ENCODE assay signal across 13 cellular contexts in the genomic region with DNA sequence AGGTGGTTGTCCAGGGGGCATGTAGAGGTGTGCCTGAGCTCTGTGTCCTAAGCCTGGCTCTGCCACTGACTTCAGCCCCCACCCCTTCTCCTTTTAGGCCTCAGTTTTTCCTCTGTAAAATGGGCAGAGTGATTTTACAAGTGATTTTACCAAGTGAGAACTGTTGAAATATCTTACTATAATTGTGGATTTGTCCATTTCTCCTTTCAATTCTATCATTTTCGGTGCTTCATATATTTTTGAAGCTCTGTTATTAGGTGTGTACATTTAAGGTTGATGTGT. TPM values are rescaled to one million over a fixed set of nuclear protein-coding genes. Genes with fewer than 3 reads are reported as not detected.
DNase-seq lines count a peak whose midpoint lies in the region; ATAC-seq and TF ChIP-seq lines count a peak whose summit lies in the region.
"Had no signal": no experiment of that assay in that cellular context is flagged by ENCODE, and none has a peak within 500 bp of the region (broad histone marks: within the 10 kb centered on the region; RNA-seq: fewer than 3 reads in every experiment).

No MANE protein-coding gene starts in this region.

- peak overlapping the region; percentile 95 for H3K4me2 ChIP-seq in Loucy (ENCODE audit: low read depth, low read length, poor library complexity, severe bottlenecking)

- no peak for DNase-seq in CD8-positive, alpha-beta memory T cell
- no peak for DNase-seq in colonic mucosa
- DNase-seq in nephron progenitor cell, result no peak
- no peak for DNase-seq in uterus
- DNase-seq: foreskin keratinocyte, kidney, NCI-H345 had no signal

- no peaks in the 10 kb centered on the region for H3K9me3 ChIP-seq in CD8-positive, alpha-beta memory T cell (ENCODE audit: low read length)
- no peaks in the 10 kb centered on the region for H3K9me3 ChIP-seq in Loucy (ENCODE audit: insufficient read depth, low read depth, low read length)
- no peaks in the 10 kb centered on the region for H3K9me3 ChIP-seq in colonic mucosa
- no peaks in the 10 kb centered on the region for H3K9me3 ChIP-seq in uterus
- H3K9me3 ChIP-seq: neutrophil, SJSA1 had no signal

- no peak for ATAC-seq in HG03139 (IDR thresholded peaks at IDR 0.05; ENCODE audit: unreplicated experiment)
- no peak for ATAC-seq in HG03039 (IDR thresholded peaks at IDR 0.05; ENCODE audit: unreplicated experiment)
- ATAC-seq in HG03175 (IDR thresholded peaks at IDR 0.05; ENCODE audit: unreplicated experiment), result no peak
- ATAC-seq: foreskin keratinocyte had no signal

- peak overlapping the region in 2 of 8 donors; percentile 15 to 38 for H3K27ac Mint-ChIP-seq in CD8-positive, alpha-beta memory T cell
- peak overlapping the region; percentile 95 for H3K27ac Mint-ChIP-seq in nephron progenitor cell

- peaks cover 30% of the 10 kb centered on the region for H4K20me1 ChIP-seq in Loucy (ENCODE audit: insufficient read depth, low read length, poor library complexity, severe bottlenecking)

- H3K4me3 Mint-ChIP-seq in CD8-positive, alpha-beta memory T cell, result peak overlapping the region; percentile 82 to 96 (median 87)
- H3K4me3 Mint-ChIP-seq in nephron progenitor cell, result peak overlapping the region; percentile 99

- H3K79me2 ChIP-seq in Loucy (ENCODE audit: insufficient read depth, low read length), result peaks cover 99% of the 10 kb centered on the region

- H3K9me3 Mint-ChIP-seq in CD8-positive, alpha-beta memory T cell, result no peaks in the 10 kb centered on the region
- peaks cover 5% of the 10 kb centered on the region for H3K9me3 Mint-ChIP-seq in nephron progenitor cell

- H3F3A ChIP-seq in Loucy (ENCODE audit: low read depth), result no peaks in the 10 kb centered on the region

- H3K4me1 Mint-ChIP-seq in CD8-positive, alpha-beta memory T cell, result peaks cover 16 to 30% (median 27%) of the 10 kb centered on the region in 3 donors
- H3K4me1 Mint-ChIP-seq in nephron progenitor cell, result peaks cover 53% of the 10 kb centered on the region

- CTCF ChIA-PET in CD8-positive, alpha-beta memory T cell (lab: Charles Lee), result interaction anchor here (1.2 to 2.5 kb wide), 2 partner anchors 11 to 22 kb away, joined by 3 to 13 read pairs; partner anchors contain the start of gene HOXB9

- no peak for TF ChIP-seq POLR2A in uterus (IDR thresholded peaks at IDR 0.05)

- H3K27ac ChIP-seq in CD8-positive, alpha-beta memory T cell (ENCODE audit: low read depth, low read length), result no peak overlapping the region
- H3K27ac ChIP-seq in colonic mucosa, result peak overlapping the region; percentile 85
- no peak overlapping the region for H3K27ac ChIP-seq in uterus
- H3K27ac ChIP-seq: foreskin keratinocyte, neutrophil, SJSA1 had no signal

- intact Hi-C loops in colonic mucosa (cut with DNase I) (no loop called here), uterus (cut with DNase I; ENCODE audit: low total_unique reads) (no loop called here)

- H3K9ac ChIP-seq in Loucy (ENCODE audit: low read depth, low read length, poor library complexity, severe bottlenecking) (peak overlapping the region; percentile 98), colonic mucosa (ENCODE audit: low read depth in 2 of 2, low read length in 2 of 2) (peak overlapping the region; percentile 81 to 93)

- peaks cover 0 to 1% (median 0%) of the 10 kb centered on the region in 3 donors for H3K36me3 Mint-ChIP-seq in CD8-positive, alpha-beta memory T cell
- H3K36me3 Mint-ChIP-seq in nephron progenitor cell (ENCODE audit: low read depth), result peaks cover 39% of the 10 kb centered on the region

- TF ChIP-seq CTCF in Loucy (conservative IDR thresholded peaks at IDR 0.05; ENCODE audit: low read length) (no peak), colonic mucosa (IDR thresholded peaks at IDR 0.05) (no peak), nephron progenitor cell (IDR thresholded peaks at IDR 0.05) (no peak), uterus (IDR thresholded peaks at IDR 0.05) (no peak)

- H3K9me2 ChIP-seq in Loucy (replicated peaks; ENCODE audit: low read depth, low read length), result no peaks in the 10 kb centered on the region

- POLR2A ChIA-PET in CD8-positive, alpha-beta memory T cell (lab: Charles Lee), result no interaction called here

- H2AFZ ChIP-seq in Loucy (ENCODE audit: low read length), result no peak overlapping the region; the same call in 1 of the 2 replicates

- peaks cover 37 to 39% of the 10 kb centered on the region in 2 donors for H3K27me3 Mint-ChIP-seq in CD8-positive, alpha-beta memory T cell
- H3K27me3 Mint-ChIP-seq in nephron progenitor cell (ENCODE audit: low read depth, poor library complexity), result peaks cover 21% of the 10 kb centered on the region

- no peaks in the 10 kb centered on the region for H3K36me3 ChIP-seq in CD8-positive, alpha-beta memory T cell (ENCODE audit: insufficient read depth, low read length)
- H3K36me3 ChIP-seq in Loucy (ENCODE audit: insufficient read depth, low read length), result no peaks in the 10 kb centered on the region
- no peaks in the 10 kb centered on the region for H3K36me3 ChIP-seq in colonic mucosa
- no peaks in the 10 kb centered on the region for H3K36me3 ChIP-seq in uterus
- H3K36me3 ChIP-seq: neutrophil, SJSA1 had no signal

- H3K4me1 ChIP-seq in CD8-positive, alpha-beta memory T cell (ENCODE audit: insufficient read depth, low read length), result peaks cover 15% of the 10 kb centered on the region
- H3K4me1 ChIP-seq in Loucy (ENCODE audit: insufficient read depth, low read length, poor library complexity, severe bottlenecking) (peaks cover 62% of the 10 kb centered on the region), colonic mucosa (no peaks in the 10 kb centered on the region), uterus (no peaks in the 10 kb centered on the region)
- H3K4me1 ChIP-seq: foreskin keratinocyte had no signal

- H3K4me3 ChIP-seq in CD8-positive, alpha-beta memory T cell (ENCODE audit: low read length), result no peak overlapping the region
- H3K4me3 ChIP-seq in Loucy (ENCODE audit: low read length, poor library complexity, severe bottlenecking) (peak overlapping the region; percentile 89), colonic mucosa (peak overlapping the region; percentile 50), uterus (no peak overlapping the region)

- peaks cover 18% of the 10 kb centered on the region for H3K27me3 ChIP-seq in CD8-positive, alpha-beta memory T cell (ENCODE audit: insufficient read depth, low read length, poor library complexity, severe bottlenecking)
- peaks cover 25% of the 10 kb centered on the region for H3K27me3 ChIP-seq in Loucy (ENCODE audit: insufficient read depth, low read length, poor library complexity, severe bottlenecking)
- peaks cover 3% of the 10 kb centered on the region for H3K27me3 ChIP-seq in colonic mucosa
- peaks cover 0 to 32% of the 10 kb centered on the region in 2 donors for H3K27me3 ChIP-seq in uterus

RNA-seq across cellular contexts. Expression of gene HOXB9, which starts 21.7 kb away (rescaled TPM):
- total RNA-seq in CD8-positive, alpha-beta memory T cell, result 1 to 10 TPM; 2.0 to 2.6 TPM
- not detected for polyA plus RNA-seq in CD8-positive, alpha-beta memory T cell
- total RNA-seq in colonic mucosa, result 10 to 100 TPM; 37.1 to 73.9 TPM
- 1 to 10 TPM in 1 of 4 donors, under 1 TPM in 1, not detected in 2; 0.43 to 1.0 TPM for total RNA-seq in uterus
- total RNA-seq: foreskin keratinocyte had no signal
- polyA plus RNA-seq: foreskin keratinocyte had no signal

RNA-seq across cellular contexts. Expression of gene HOXB8, which starts 32.8 kb away (rescaled TPM):
- total RNA-seq in CD8-positive, alpha-beta memory T cell, result not detected
- not detected for polyA plus RNA-seq in CD8-positive, alpha-beta memory T cell
- total RNA-seq in colonic mucosa, result 1 to 10 TPM; 4.2 to 7.4 TPM
- total RNA-seq in uterus, result 1 to 10 TPM in 2 of 4 donors, under 1 TPM in 1, not detected in 1; 0.29 to 9.5 (median 1.9) TPM
- total RNA-seq: foreskin keratinocyte, SJSA1 had no signal
- polyA plus RNA-seq: foreskin keratinocyte had no signal

RNA-seq across cellular contexts. Expression of gene HOXB7, which starts 37.1 kb away (rescaled TPM):
- under 1 TPM; 0.89 to 0.96 TPM for total RNA-seq in CD8-positive, alpha-beta memory T cell
- 0.87 TPM for polyA plus RNA-seq in CD8-positive, alpha-beta memory T cell
- 10 to 100 TPM; 25.9 to 31.4 TPM for total RNA-seq in colonic mucosa
- 1 to 10 TPM in 3 of 4 donors, not detected in 1; 1.0 to 6.9 (median 3.5) TPM for total RNA-seq in uterus

RNA-seq across cellular contexts. Expression of gene HOXB6, which starts 43.1 kb away (rescaled TPM):
- total RNA-seq in CD8-positive, alpha-beta memory T cell, result under 1 TPM; 0.22 to 0.37 TPM
- not detected for polyA plus RNA-seq in CD8-positive, alpha-beta memory T cell
- total RNA-seq in colonic mucosa (10 to 100 TPM; 30.0 to 71.0 TPM), uterus (10 to 100 TPM in 1 of 4 donors, 1 to 10 TPM in 1, under 1 TPM in 1, not detected in 1; 0.88 to 18.2 (median 7.3) TPM)
- total RNA-seq: foreskin keratinocyte had no signal
- polyA plus RNA-seq: foreskin keratinocyte had no signal

RNA-seq across cellular contexts. Expression of gene HOXB5, which starts 54.3 kb away (rescaled TPM):
- total RNA-seq in CD8-positive, alpha-beta memory T cell, result not detected
- polyA plus RNA-seq in CD8-positive, alpha-beta memory T cell, result not detected
- total RNA-seq in colonic mucosa, result 10 to 100 TPM; 11.0 to 22.7 TPM
- 1 to 10 TPM in 1 of 4 donors, under 1 TPM in 2, not detected in 1; 0.55 to 2.5 (median 0.59) TPM for total RNA-seq in uterus
- total RNA-seq: foreskin keratinocyte had no signal
- polyA plus RNA-seq: foreskin keratinocyte had no signal

Comparison
In these comparisons a context has a peak if more than half of its experiments do, and no peak if none do; other contexts are left out.
1. H3K4me3 ChIP-seq: peak in Loucy (single experiment) and colonic mucosa (single experiment); none in CD8-positive, alpha-beta memory T cell (single experiment) and uterus (0 of 2).
2. RNA of gene HOXB9, which starts 21.7 kb away (total RNA-seq): 37.1 to 73.9 TPM in colonic mucosa; 2.0 to 2.6 TPM in CD8-positive, alpha-beta memory T cell and 0.43 to 1.0 TPM in uterus; every median in the first group is over 10 times any median in the second.